ENCODE assay signal across 11 cellular contexts in genomic region chr4:74056858-74057562, GRCh38. TPM values are rescaled to one million over a fixed set of nuclear protein-coding genes. Genes with fewer than 3 reads are reported as not detected.
A peak's percentile ranks its signal among the peaks of the same experiment; 100 is the strongest.
DNase-seq lines count a peak whose midpoint lies in the region; TF ChIP-seq lines count a peak whose summit lies in the region.
"Had no signal": no experiment of that assay in that cellular context is flagged by ENCODE, and none has a peak within 500 bp of the region (broad histone marks: within the 10 kb centered on the region; RNA-seq: fewer than 3 reads in every experiment).

No MANE protein-coding gene starts in this region.

- peak overlapping the region; percentile 91 for H3K27ac Mint-ChIP-seq in Calu3 (ENCODE audit: unreplicated experiment)
- H3K27ac Mint-ChIP-seq: activated CD4-positive, alpha-beta T cell treated with anti-CD3 and anti-CD28 coated beads, Interleukin-2, amount 10 ng/mL, durations not matched to agents 7 days and 5 days had no signal

- H3K9me3 Mint-ChIP-seq in Calu3 (ENCODE audit: low read depth, unreplicated experiment), result no peaks in the 10 kb centered on the region
- H3K9me3 Mint-ChIP-seq: activated CD4-positive, alpha-beta T cell treated with anti-CD3 and anti-CD28 coated beads, Interleukin-2, amount 10 ng/mL, durations not matched to agents 7 days and 5 days had no signal

- peaks cover 7% of the 10 kb centered on the region for H3K4me1 Mint-ChIP-seq in Calu3 (ENCODE audit: low read depth, unreplicated experiment)
- H3K4me1 Mint-ChIP-seq: activated CD4-positive, alpha-beta T cell treated with anti-CD3 and anti-CD28 coated beads, Interleukin-2, amount 10 ng/mL, durations not matched to agents 7 days and 5 days had no signal

- TF ChIP-seq CTCF in Calu3 (IDR thresholded peaks at IDR 0.05; ENCODE audit: unreplicated experiment) (no peak), astrocyte of the spinal cord (IDR thresholded peaks at IDR 0.05; ENCODE audit: low read depth, low read length) (no peak)

- BruUV-seq in Calu3 (replicated peaks; lab: Mats Ljungman, UMichigan), result no TSS peak

- no peaks in the 10 kb centered on the region for H3K27me3 Mint-ChIP-seq in Calu3 (ENCODE audit: unreplicated experiment)

- intact Hi-C loops in Calu3 (cut with micrococcal nuclease; ENCODE audit: unreplicated experiment), result no loop called here

- CTCF ChIA-PET in Calu3 (lab: Charles Lee), result interaction anchor here (1.1 kb wide), 3 partner anchors 12 to 59 kb away, joined by 3 to 6 read pairs (median 4); partner anchors contain the start of gene CXCL5

- no peak overlapping the region for H3K4me3 Mint-ChIP-seq in Calu3 (ENCODE audit: low read depth, unreplicated experiment)
- H3K4me3 Mint-ChIP-seq: activated CD4-positive, alpha-beta T cell treated with anti-CD3 and anti-CD28 coated beads, Interleukin-2, amount 10 ng/mL, durations not matched to agents 7 days and 5 days had no signal

- no peak overlapping the region for H3K4me3 ChIP-seq in astrocyte of the spinal cord (ENCODE audit: low read depth, low read length)
- H3K4me3 ChIP-seq: gastroesophageal sphincter had no signal

- DNase-seq in Calu3 (no peak), M059J (ENCODE audit: low read depth) (peak; percentile 68), astrocyte of the spinal cord (ENCODE audit: low read depth, low spot score) (peak; percentile 88), myocyte (ENCODE audit: low read depth) (peak; percentile 54), NCI-H774 (lab: John Stamatoyannopoulos, UW) (no peak), midbrain (lab: John Stamatoyannopoulos, UW) (no peak), hypothalamus (lab: John Stamatoyannopoulos, UW) (no peak)
- DNase-seq in effector CD4-positive, alpha-beta T cell, result no peak
- DNase-seq: activated CD4-positive, alpha-beta T cell treated with anti-CD3 and anti-CD28 coated beads, Interleukin-2, amount 10 ng/mL, durations not matched to agents 7 days and 5 days had no signal

- peaks cover 6% of the 10 kb centered on the region for H3K36me3 Mint-ChIP-seq in Calu3 (ENCODE audit: insufficient read depth, unreplicated experiment)

- in situ Hi-C loops in astrocyte of the spinal cord (cut with HindIII; ENCODE audit: low sequenced_read_pairs), result no loop called here

RNA-seq across cellular contexts. Expression of gene CXCL3, which starts 18.5 kb away (rescaled TPM):
- total RNA-seq in Calu3 (2022) (80.8 and 153 TPM in 2 replicates), myocyte (1.8 and 3.1 TPM in 2 replicates)
- 0.81 and 6.3 TPM in 2 replicates for total RNA-seq in M059J (2014; rRNA removed; shearing (Covaris generic))
- 0.11 TPM for polyA plus RNA-seq in myocyte (2012)
- total RNA-seq: activated CD4-positive, alpha-beta T cell treated with anti-CD3 and anti-CD28 coated beads, Interleukin-2, amount 10 ng/mL, durations not matched to agents 7 days and 5 days; G401 had no signal

RNA-seq across cellular contexts. Expression of gene CXCL2, which starts 42.0 kb away (rescaled TPM):
- total RNA-seq in Calu3 (2022) (110 and 189 TPM in 2 replicates), myocyte (1.8 and 2.6 TPM in 2 replicates)
- not detected in 2 replicates for total RNA-seq in M059J (2014; rRNA removed; shearing (Covaris generic))
- 0.42 TPM for polyA plus RNA-seq in myocyte (2012)
- total RNA-seq: G401 had no signal

RNA-seq across cellular contexts. Expression of gene CXCL5, which starts 58.5 kb away (rescaled TPM):
- total RNA-seq in Calu3 (2022) (1,110 and 1,906 TPM in 2 replicates), myocyte (not detected in 2 replicates)
- 0.62 and 0.74 TPM in 2 replicates for total RNA-seq in M059J (2014; rRNA removed; shearing (Covaris generic))
- not detected for polyA plus RNA-seq in myocyte (2012)
- total RNA-seq: activated CD4-positive, alpha-beta T cell treated with anti-CD3 and anti-CD28 coated beads, Interleukin-2, amount 10 ng/mL, durations not matched to agents 7 days and 5 days; G401 had no signal

Comparison
In these comparisons a context has a peak if more than half of its experiments do, and no peak if none do; other contexts are left out.
1. DNase-seq: peak in M059J (single experiment), astrocyte of the spinal cord (single experiment) and myocyte (single experiment); none in Calu3 (single experiment), effector CD4-positive, alpha-beta T cell (single experiment), NCI-H774 (single experiment), midbrain (single experiment) and hypothalamus (0 of 51).
2. RNA of gene CXCL3, which starts 18.5 kb away (total RNA-seq): 80.8 to 153 TPM in Calu3; 1.8 to 3.1 TPM in myocyte and 0.81 to 6.3 TPM in M059J; every median in the first group is over 10 times any median in the second.
3. RNA of gene CXCL2, which starts 42.0 kb away (total RNA-seq): 110 to 189 TPM in Calu3; 1.8 to 2.6 TPM in myocyte and not detected in M059J; every median in the first group is over 10 times any median in the second.
4. RNA of gene CXCL5, which starts 58.5 kb away (total RNA-seq): 1,110 to 1,906 TPM in Calu3; 0.62 to 0.74 TPM in M059J and not detected in myocyte; every median in the first group is over 100 times any median in the second.